Comparison of ENCODE assay signal across 17 cellular contexts in the genomic region with DNA sequence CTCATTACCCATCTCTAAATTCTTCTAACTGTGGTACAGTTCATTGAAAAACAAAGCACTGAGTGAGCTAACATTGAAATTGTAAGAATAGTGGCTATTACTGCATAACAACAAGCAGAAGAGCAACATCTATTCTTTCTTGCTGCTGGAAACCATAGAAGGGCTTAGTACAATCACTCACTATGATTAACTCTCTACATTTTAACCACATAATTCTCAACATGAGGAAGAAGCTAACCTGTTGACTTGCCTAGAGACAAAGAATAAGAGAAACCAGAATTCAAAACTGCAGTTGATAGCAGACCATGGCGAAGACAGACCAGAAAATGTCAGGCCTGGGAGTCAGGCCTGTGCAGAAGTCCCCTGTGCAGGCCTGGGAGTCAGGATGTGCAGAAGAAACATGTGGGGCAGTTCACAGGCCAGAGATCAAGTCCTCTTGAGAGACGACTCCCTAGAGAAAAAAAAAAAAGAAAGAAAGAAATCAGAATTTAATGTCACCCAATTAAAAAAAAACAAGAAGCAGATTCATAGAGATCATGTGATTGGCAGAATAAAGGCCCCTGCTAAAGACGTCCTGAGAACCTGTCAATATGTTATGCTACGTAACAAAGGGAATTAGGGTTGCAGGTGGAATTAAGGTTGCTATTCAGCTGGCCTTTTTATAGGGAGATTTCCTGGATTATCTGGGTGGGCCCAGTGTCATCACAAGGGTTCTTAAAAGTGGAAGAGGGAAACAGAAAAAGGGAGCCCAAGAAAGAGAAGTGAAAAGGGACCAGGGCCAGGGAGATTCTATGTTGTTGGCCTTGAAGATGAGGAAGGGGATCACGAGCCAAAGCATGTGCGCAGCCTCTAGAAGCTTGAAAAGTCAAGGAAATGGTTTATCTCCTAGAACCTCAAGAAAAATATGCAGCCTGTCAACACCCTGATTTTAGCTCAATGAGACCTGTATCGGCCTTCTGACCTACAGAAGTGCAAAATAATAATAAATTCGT.
DNase-seq lines count a peak whose midpoint lies in the region; ATAC-seq and TF ChIP-seq lines count a peak whose summit lies in the region.
"Had no signal": no experiment of that assay in that cellular context is flagged by ENCODE, and none has a peak within 500 bp of the region (broad histone marks: within the 10 kb centered on the region; RNA-seq: fewer than 3 reads in every experiment).

No MANE protein-coding gene starts in this region.

- 59% methylated on average over 8 of the region's 8 CpGs for WGBS in right cardiac atrium

- no peaks in the 10 kb centered on the region for H3K27me3 Mint-ChIP-seq in activated B cell treated with CpG ODN at 0.5 μM for 24 hours
- no peaks in the 10 kb centered on the region for H3K27me3 Mint-ChIP-seq in glutamatergic neuron (ENCODE audit: unreplicated experiment)

- H3K4me3 ChIP-seq in right cardiac atrium (ENCODE audit: low read length), result no peak overlapping the region
- no peak overlapping the region for H3K4me3 ChIP-seq in colonic mucosa
- no peak overlapping the region for H3K4me3 ChIP-seq in uterus
- H3K4me3 ChIP-seq: HAP-1, heart left ventricle, sigmoid colon had no signal

- H3K9ac ChIP-seq in colonic mucosa (ENCODE audit: low read depth in 2 of 2, low read length in 2 of 2), result no peak overlapping the region

- H3K9me3 ChIP-seq in right cardiac atrium (ENCODE audit: control insufficient read depth, low read length), result no peaks in the 10 kb centered on the region
- H3K9me3 ChIP-seq in colonic mucosa, result no peaks in the 10 kb centered on the region
- no peaks in the 10 kb centered on the region for H3K9me3 ChIP-seq in uterus
- H3K9me3 ChIP-seq: HAP-1, heart left ventricle, sigmoid colon had no signal

- no peak overlapping the region for H3K4me3 Mint-ChIP-seq in activated B cell treated with CpG ODN at 0.5 μM for 24 hours
- no peak overlapping the region for H3K4me3 Mint-ChIP-seq in glutamatergic neuron (ENCODE audit: unreplicated experiment)
- H3K4me3 Mint-ChIP-seq: WTC11 had no signal

- H3K27ac Mint-ChIP-seq in activated B cell treated with CpG ODN at 0.5 μM for 24 hours (peak overlapping the region; percentile 43), glutamatergic neuron (ENCODE audit: unreplicated experiment) (no peak overlapping the region)
- H3K27ac Mint-ChIP-seq: WTC11 had no signal

- TF ChIP-seq CTCF in activated B cell treated with CpG ODN at 0.5 μM for 24 hours (IDR thresholded peaks at IDR 0.05), result no peak
- no peak for TF ChIP-seq CTCF in colonic mucosa (IDR thresholded peaks at IDR 0.05)
- TF ChIP-seq CTCF in glutamatergic neuron (IDR thresholded peaks at IDR 0.05; ENCODE audit: partially characterized antibody, unreplicated experiment), result no peak
- no peak for TF ChIP-seq CTCF in uterus (IDR thresholded peaks at IDR 0.05)

- H3K36me3 Mint-ChIP-seq in activated B cell treated with CpG ODN at 0.5 μM for 24 hours (ENCODE audit: low read depth), result no peaks in the 10 kb centered on the region
- H3K36me3 Mint-ChIP-seq in glutamatergic neuron (ENCODE audit: unreplicated experiment), result no peaks in the 10 kb centered on the region
- H3K36me3 Mint-ChIP-seq: WTC11 had no signal

- intact Hi-C loops in right cardiac atrium (cut with DNase I), result no loop called here
- intact Hi-C loops in left cardiac atrium (cut with DNase I), result no loop called here
- intact Hi-C loops in activated B cell treated with CpG ODN at 0.5 μM for 24 hours (cut with micrococcal nuclease), result no loop called here
- intact Hi-C loops in colonic mucosa (cut with DNase I), result no loop called here
- intact Hi-C loops in uterus (cut with DNase I; ENCODE audit: low total_unique reads), result no loop called here

- TF ChIP-seq POLR2A in uterus (IDR thresholded peaks at IDR 0.05), result no peak

- H3K4me1 Mint-ChIP-seq in activated B cell treated with CpG ODN at 0.5 μM for 24 hours (peaks cover 29% of the 10 kb centered on the region), glutamatergic neuron (ENCODE audit: low read depth, unreplicated experiment) (no peaks in the 10 kb centered on the region)

- H3K36me3 ChIP-seq in colonic mucosa (no peaks in the 10 kb centered on the region), uterus (no peaks in the 10 kb centered on the region)
- H3K36me3 ChIP-seq: HAP-1, heart left ventricle, sigmoid colon had no signal

- POLR2A ChIA-PET in activated B cell treated with CpG ODN at 0.5 μM for 24 hours (lab: Charles Lee), result interaction anchor here (0.7 kb wide), 1 partner anchor 509 kb away, joined by 5 read pairs; no protein-coding TSS in a partner anchor

- H3K27ac ChIP-seq in right cardiac atrium (ENCODE audit: low read length) (no peak overlapping the region), colonic mucosa (no peak overlapping the region), uterus (no peak overlapping the region)
- H3K27ac ChIP-seq: sigmoid colon had no signal

- H3K4me1 ChIP-seq in right cardiac atrium (ENCODE audit: control insufficient read depth, insufficient read depth, low read length), result peaks cover 1% of the 10 kb centered on the region
- no peaks in the 10 kb centered on the region for H3K4me1 ChIP-seq in colonic mucosa
- H3K4me1 ChIP-seq in uterus, result no peaks in the 10 kb centered on the region
- H3K4me1 ChIP-seq: HAP-1, heart left ventricle, sigmoid colon had no signal

- ATAC-seq in right cardiac atrium (peak; percentile 16 to 20), left cardiac atrium (no peak), activated B cell treated with CpG ODN at 0.5 μM for 24 hours (ENCODE audit: low read depth) (peak; percentile 18)
- ATAC-seq: heart left ventricle, left ventricle myocardium superior, WTC11 had no signal

- DNase-seq in right cardiac atrium (peak in 1 of 3 donors; percentile 42), left cardiac atrium (no peak), activated B cell treated with CpG ODN at 0.5 μM for 24 hours (no peak), colonic mucosa (peak; percentile 19), glutamatergic neuron (no peak), uterus (no peak), NCI-H2107 treated with DMSO at 0.1 percent for 48 hours (lab: John Stamatoyannopoulos, UW; ENCODE audit: unreplicated experiment) (no peak)
- DNase-seq: anterior cingulate cortex, cerebellar nuclear complex, left ventricle myocardium superior, NCI-H2029, occipital lobe, SHP77, sigmoid colon had no signal

- H3K27me3 ChIP-seq in right cardiac atrium (ENCODE audit: control insufficient read depth, insufficient read depth), result no peaks in the 10 kb centered on the region
- H3K27me3 ChIP-seq in colonic mucosa, result no peaks in the 10 kb centered on the region
- H3K27me3 ChIP-seq in uterus, result no peaks in the 10 kb centered on the region
- H3K27me3 ChIP-seq: heart left ventricle, sigmoid colon had no signal

- CTCF ChIA-PET in activated B cell treated with CpG ODN at 0.5 μM for 24 hours (lab: Charles Lee), result no interaction called here

- H3K9me3 Mint-ChIP-seq in activated B cell treated with CpG ODN at 0.5 μM for 24 hours, result no peaks in the 10 kb centered on the region
- H3K9me3 Mint-ChIP-seq in glutamatergic neuron (ENCODE audit: unreplicated experiment), result no peaks in the 10 kb centered on the region
- H3K9me3 Mint-ChIP-seq: WTC11 had no signal

Comparison
In these comparisons a context has a peak if more than half of its experiments do, and no peak if none do; other contexts are left out.
1. ATAC-seq: peak in right cardiac atrium (2 of 2) and activated B cell treated with CpG ODN at 0.5 μM for 24 hours (single experiment); none in left cardiac atrium (0 of 2).